11 cellular contexts compared by ENCODE assay signal in genomic region chr1:33228935-33229487, GRCh38. TPM values are rescaled to one million over a fixed set of nuclear protein-coding genes. Genes with fewer than 3 reads are reported as not detected.
DNase-seq lines count a peak whose midpoint lies in the region; TF ChIP-seq lines count a peak whose summit lies in the region.
"Had no signal": no experiment of that assay in that cellular context is flagged by ENCODE, and none has a peak within 500 bp of the region (broad histone marks: within the 10 kb centered on the region; RNA-seq: fewer than 3 reads in every experiment).

No MANE protein-coding gene starts in this region.

- H3K9me3 ChIP-seq in AG04450 (ENCODE audit: control insufficient read depth, insufficient read depth, low read length) (no peaks in the 10 kb centered on the region), MG63 (peaks cover 10% of the 10 kb centered on the region), colonic mucosa (no peaks in the 10 kb centered on the region), Peyer's patch (no peaks in the 10 kb centered on the region)
- H3K9me3 ChIP-seq in effector memory CD4-positive, alpha-beta T cell (ENCODE audit: control insufficient read depth, low read length) = peaks cover 2% of the 10 kb centered on the region

- no peaks in the 10 kb centered on the region for H3K36me3 ChIP-seq in MG63
- H3K36me3 ChIP-seq in colonic mucosa = no peaks in the 10 kb centered on the region
- H3K36me3 ChIP-seq in effector memory CD4-positive, alpha-beta T cell (ENCODE audit: control insufficient read depth, insufficient read depth, low read length) = no peaks in the 10 kb centered on the region
- no peaks in the 10 kb centered on the region for H3K36me3 ChIP-seq in Peyer's patch
- H3K36me3 ChIP-seq: SJCRH30 had no signal

- H3K27me3 ChIP-seq in AG04450 (ENCODE audit: control insufficient read depth, insufficient read depth, low read length) (peaks cover 8% of the 10 kb centered on the region), MG63 (no peaks in the 10 kb centered on the region; the same call in 1 of the 2 replicates), colonic mucosa (no peaks in the 10 kb centered on the region), Peyer's patch (no peaks in the 10 kb centered on the region)
- H3K27me3 ChIP-seq in effector memory CD4-positive, alpha-beta T cell (replicated peaks; ENCODE audit: control insufficient read depth, insufficient read depth, low read length, poor library complexity, severe bottlenecking) = no peaks in the 10 kb centered on the region
- H3K27me3 ChIP-seq: SJCRH30 had no signal

- TF ChIP-seq CTCF in AG04450 (IDR thresholded peaks at IDR 0.05; ENCODE audit: low read depth, low read length) (no peak), colonic mucosa (IDR thresholded peaks at IDR 0.05) (no peak), Peyer's patch (IDR thresholded peaks at IDR 0.05) (no peak)

- H3K4me3 ChIP-seq in AG04450 (ENCODE audit: low read depth, low read length) (no peak overlapping the region), MG63 (no peak overlapping the region), colonic mucosa (no peak overlapping the region), Peyer's patch (no peak overlapping the region)
- no peak overlapping the region for H3K4me3 ChIP-seq in effector memory CD4-positive, alpha-beta T cell (ENCODE audit: insufficient read depth, low read depth, low read length, poor library complexity, severe bottlenecking)
- H3K4me3 ChIP-seq: SJCRH30 had no signal

- H3K4me1 ChIP-seq in colonic mucosa (no peaks in the 10 kb centered on the region), Peyer's patch (no peaks in the 10 kb centered on the region)
- H3K4me1 ChIP-seq in effector memory CD4-positive, alpha-beta T cell (ENCODE audit: control insufficient read depth, insufficient read depth, low read length, poor library complexity, severe bottlenecking) = no peaks in the 10 kb centered on the region

- intact Hi-C loops in colonic mucosa (cut with DNase I) = no loop called here

- CTCF ChIA-PET in AG04450 (lab: Charles Lee) = interaction anchor here (0.6 to 2.1 kb wide), 5 partner anchors 40 to 1144 kb away, joined by 3 to 5 read pairs (median 3); no protein-coding TSS in a partner anchor

- TF ChIP-seq POLR2A in Peyer's patch (IDR thresholded peaks at IDR 0.05) = no peak

- POLR2A ChIA-PET in AG04450 (lab: Yijun Ruan, JAX) = interaction anchor here (0.6 to 1.0 kb wide), 3 partner anchors 47 to 113 kb away, joined by 3 to 7 read pairs (median 5); partner anchors contain the start of gene TRIM62

- H3K9ac ChIP-seq in colonic mucosa (ENCODE audit: low read depth in 2 of 2, low read length in 2 of 2) = no peak overlapping the region

- H3K27ac ChIP-seq in AG04450 (ENCODE audit: low read depth, low read length) (peak overlapping the region; percentile 11), colonic mucosa (no peak overlapping the region), Peyer's patch (no peak overlapping the region)
- H3K27ac ChIP-seq in effector memory CD4-positive, alpha-beta T cell (ENCODE audit: insufficient read depth, low read length, poor library complexity, severe bottlenecking) = no peak overlapping the region
- H3K27ac ChIP-seq: SJCRH30 had no signal

- DNase-seq in AG04450 (ENCODE audit: low read depth, low spot score) = peak; percentile 83
- DNase-seq in MG63 = peak; percentile 32
- DNase-seq in colonic mucosa = peak; percentile 41
- peak; percentile 27 for DNase-seq in medulla oblongata (ENCODE audit: extremely low spot score)
- DNase-seq in effector memory CD4-positive, alpha-beta T cell = no peak
- DNase-seq in Peyer's patch = no peak
- DNase-seq in NCI-H510A (lab: John Stamatoyannopoulos, UW) = no peak
- DNase-seq in NOMO-1 (lab: John Stamatoyannopoulos, UW; ENCODE audit: unreplicated experiment in 2 of 2) = no peak
- DNase-seq: activated CD8-positive, alpha-beta memory T cell treated with anti-CD3 and anti-CD28 coated beads, Interleukin-2, amount 50 U/mL, for 48 hours; Kasumi-1 had no signal

RNA-seq across cellular contexts. Expression of gene ZNF362, which starts 27.3 kb away (rescaled TPM):
- polyA plus RNA-seq in AG04450 (2011; rRNA removed) = 9.0 and 11.8 TPM in 2 replicates
- polyA minus RNA-seq in AG04450 (2011; rRNA and poly(A)+ RNA removed) = 16.4 and 27.1 TPM in 2 replicates
- total RNA-seq in MG63 (2014; rRNA removed; shearing (Covaris generic); ENCODE audit: low replicate concordance) = 1.5 and 3.3 TPM in 2 replicates
- total RNA-seq in colonic mucosa = 1 to 10 TPM; 8.9 to 9.8 TPM
- total RNA-seq in Peyer's patch = 10 to 100 TPM in 2 of 4 donors, 1 to 10 TPM in 2; 5.9 to 28.9 (median 8.8) TPM

RNA-seq across cellular contexts. Expression of gene TRIM62, which starts 47.2 kb away (rescaled TPM):
- polyA plus RNA-seq in AG04450 (2011; rRNA removed) = 4.5 and 7.2 TPM in 2 replicates
- 5.6 and 7.5 TPM in 2 replicates for polyA minus RNA-seq in AG04450 (2011; rRNA and poly(A)+ RNA removed)
- 0.82 and 3.2 TPM in 2 replicates for total RNA-seq in MG63 (2014; rRNA removed; shearing (Covaris generic); ENCODE audit: low replicate concordance)
- total RNA-seq in colonic mucosa (1 to 10 TPM; 4.9 to 6.2 TPM), Peyer's patch (10 to 100 TPM in 3 of 4 donors, 1 to 10 TPM in 1; 3.5 to 22.8 (median 17.9) TPM)

Comparison
In these comparisons a context has a peak if more than half of its experiments do, and no peak if none do; other contexts are left out.
1. DNase-seq: peak in AG04450 (single experiment), MG63 (single experiment), colonic mucosa (single experiment) and medulla oblongata (single experiment); none in effector memory CD4-positive, alpha-beta T cell (0 of 3), Peyer's patch (0 of 3), NCI-H510A (single experiment) and NOMO-1 (0 of 2).